ENCODE assay signal across 1 cellular context in genomic region chr12:52156310-52156709, GRCh38.
TF ChIP-seq lines count a peak whose summit lies in the region.

No MANE protein-coding gene starts in this region.

TF ChIP-seq in WTC11, 78 proteins besides CTCF, POLR2A, EP300 and RAD21 (continued from another document):
- no peak for TF ChIP-seq ATF6 (CRISPR knock-in tag; IDR thresholded peaks at IDR 0.05)
- no peak for TF ChIP-seq NFATC4 (CRISPR knock-in tag; IDR thresholded peaks at IDR 0.05)
- no peak for TF ChIP-seq E2F4 (CRISPR knock-in tag; IDR thresholded peaks at IDR 0.05; ENCODE audit: borderline replicate concordance, low read depth)
- TF ChIP-seq IRF2 (CRISPR knock-in tag; IDR thresholded peaks at IDR 0.05; ENCODE audit: borderline replicate concordance, low read depth): no peak
- TF ChIP-seq NR2C2 (CRISPR knock-in tag; IDR thresholded peaks at IDR 0.05): no peak
- no peak for TF ChIP-seq ETV6 (CRISPR knock-in tag; IDR thresholded peaks at IDR 0.05)
- no peak for TF ChIP-seq NFYB (CRISPR knock-in tag; conservative IDR thresholded peaks at IDR 0.05; ENCODE audit: low read depth)
- TF ChIP-seq PREB (CRISPR knock-in tag; IDR thresholded peaks at IDR 0.05; ENCODE audit: borderline replicate concordance): no peak
- no peak for TF ChIP-seq HMGA2 (CRISPR knock-in tag; IDR thresholded peaks at IDR 0.05)
- no peak for TF ChIP-seq USF1 (CRISPR knock-in tag; IDR thresholded peaks at IDR 0.05)
